Comparison of ENCODE assay signal across 1 cellular context in genomic region chr1:43973981-43974442, GRCh38.
TF ChIP-seq lines count a peak whose summit lies in the region.

No MANE protein-coding gene starts in this region.

TF ChIP-seq in GM12878, 131 proteins besides CTCF, POLR2A, EP300 and RAD21:
- TF ChIP-seq MYC (IDR thresholded peaks at IDR 0.05; ENCODE audit: insufficient read depth, insufficient read length, insufficient replicate concordance, low read length, severe bottlenecking) (no peak), RELB (IDR thresholded peaks at IDR 0.05; ENCODE audit: low read depth) (0 out of 2 replicates have a peak, but pooled peaks have one; percentile 21)
